In genomic region chr22:27175974-27176373, GRCh38 we compare ENCODE assay signal across 26 cellular contexts.
"Had no signal": no experiment of that assay in that cellular context is flagged by ENCODE, and none has a peak within 500 bp of the region (broad histone marks: within the 10 kb centered on the region; RNA-seq: fewer than 3 reads in every experiment).

No MANE protein-coding gene starts in this region.

- ATAC-seq: naive thymus-derived CD8-positive, alpha-beta T cell; natural killer cell treated with Interleukin-12 subunit alpha and Interleukin-12 subunit beta and Interleukin-15 and Interleukin-18, amount 100 ng/mL, for 72 hours; psoas muscle; right cardiac atrium; right lobe of liver; stimulated activated effector memory CD8-positive, alpha-beta T cell treated with anti-CD3 and anti-CD28 coated beads, Interleukin-12 subunit alpha, Interleukin-12 subunit beta, amount 100 ng/mL, for 72 hours; stimulated activated naive B cell treated with anti-CD40 and anti-IgM and Interleukin-4, amounts not matched to agents 10 μg/mL and 1 μg/mL and 100 μg/mL, for 72 hours had no signal

- H3K36me3 ChIP-seq: neutrophil, pancreas, right lobe of liver, sigmoid colon, stomach, thoracic aorta, thyroid gland, tibial nerve, upper lobe of left lung, uterus had no signal

- H3K9me3 ChIP-seq: neutrophil, pancreas, psoas muscle, right lobe of liver, sigmoid colon, stomach, thoracic aorta, thyroid gland, tibial nerve, upper lobe of left lung, uterus had no signal

- DNase-seq: naive thymus-derived CD8-positive, alpha-beta T cell; nephron progenitor cell; psoas muscle; right cardiac atrium; right lobe of liver; sigmoid colon; small intestine; stimulated activated CD4-positive, alpha-beta T cell treated with anti-CD3 and anti-CD28 coated beads, Interleukin-15, amount 100 ng/mL, for 24 hours; stimulated activated CD4-positive, alpha-beta T cell treated with anti-CD3 and anti-CD28 coated beads, Interleukin-2, amount 100 ng/mL, for 24 hours; stimulated activated CD4-positive, alpha-beta T cell treated with anti-CD3 and anti-CD28 coated beads, Interleukin-2, amount 100 ng/mL, for 48 hours; stimulated activated CD4-positive, alpha-beta T cell treated with anti-CD3 and anti-CD28 coated beads, Interleukin-4, amount 100 ng/mL, for 24 hours; stimulated activated naive B cell treated with anti-CD40 and anti-IgM and Interleukin-4, amounts not matched to agents 10 μg/mL and 1 μg/mL and 100 μg/mL, for 72 hours; stimulated activated naive CD4-positive, alpha-beta T cell treated with Interleukin-2 at 50 U/mL for 16 hours; stomach; thyroid gland; trophoblast cell; upper lobe of left lung; uterus had no signal

- H3K27ac ChIP-seq: neutrophil, pancreas, psoas muscle, right lobe of liver, sigmoid colon, stomach, thoracic aorta, thyroid gland, tibial nerve, upper lobe of left lung, uterus had no signal

- H3K9me3 Mint-ChIP-seq: naive thymus-derived CD8-positive, alpha-beta T cell; natural killer cell treated with Interleukin-12 subunit alpha and Interleukin-12 subunit beta and Interleukin-15 and Interleukin-18, amount 100 ng/mL, for 72 hours; nephron progenitor cell; neural crest cell; stimulated activated effector memory CD8-positive, alpha-beta T cell treated with anti-CD3 and anti-CD28 coated beads, Interleukin-12 subunit alpha, Interleukin-12 subunit beta, amount 100 ng/mL, for 72 hours; stimulated activated naive B cell treated with anti-CD40 and anti-IgM and Interleukin-4, amounts not matched to agents 10 μg/mL and 1 μg/mL and 100 μg/mL, for 72 hours; stimulated activated naive CD8-positive, alpha-beta T cell treated with anti-CD3 and anti-CD28 coated beads, Interleukin-15, Interleukin-2, amounts not matched to agents 100 ng/mL and 50 ng/mL, for 24 hours had no signal

- H3K4me3 Mint-ChIP-seq: naive thymus-derived CD8-positive, alpha-beta T cell; natural killer cell treated with Interleukin-12 subunit alpha and Interleukin-12 subunit beta and Interleukin-15 and Interleukin-18, amount 100 ng/mL, for 72 hours; nephron progenitor cell; neural crest cell; stimulated activated effector memory CD8-positive, alpha-beta T cell treated with anti-CD3 and anti-CD28 coated beads, Interleukin-12 subunit alpha, Interleukin-12 subunit beta, amount 100 ng/mL, for 72 hours; stimulated activated naive B cell treated with anti-CD40 and anti-IgM and Interleukin-4, amounts not matched to agents 10 μg/mL and 1 μg/mL and 100 μg/mL, for 72 hours; stimulated activated naive CD8-positive, alpha-beta T cell treated with anti-CD3 and anti-CD28 coated beads, Interleukin-15, Interleukin-2, amounts not matched to agents 100 ng/mL and 50 ng/mL, for 24 hours had no signal

- H3K27me3 ChIP-seq: pancreas, sigmoid colon, thyroid gland, upper lobe of left lung, uterus had no signal

- H3K27ac Mint-ChIP-seq: naive thymus-derived CD8-positive, alpha-beta T cell; natural killer cell treated with Interleukin-12 subunit alpha and Interleukin-12 subunit beta and Interleukin-15 and Interleukin-18, amount 100 ng/mL, for 72 hours; nephron progenitor cell; stimulated activated effector memory CD8-positive, alpha-beta T cell treated with anti-CD3 and anti-CD28 coated beads, Interleukin-12 subunit alpha, Interleukin-12 subunit beta, amount 100 ng/mL, for 72 hours; stimulated activated naive B cell treated with anti-CD40 and anti-IgM and Interleukin-4, amounts not matched to agents 10 μg/mL and 1 μg/mL and 100 μg/mL, for 72 hours; stimulated activated naive CD8-positive, alpha-beta T cell treated with anti-CD3 and anti-CD28 coated beads, Interleukin-15, Interleukin-2, amounts not matched to agents 100 ng/mL and 50 ng/mL, for 24 hours had no signal

- H3K4me1 Mint-ChIP-seq: naive thymus-derived CD8-positive, alpha-beta T cell; nephron progenitor cell; stimulated activated effector memory CD8-positive, alpha-beta T cell treated with anti-CD3 and anti-CD28 coated beads, Interleukin-12 subunit alpha, Interleukin-12 subunit beta, amount 100 ng/mL, for 72 hours; stimulated activated naive B cell treated with anti-CD40 and anti-IgM and Interleukin-4, amounts not matched to agents 10 μg/mL and 1 μg/mL and 100 μg/mL, for 72 hours had no signal

- H3K4me1 ChIP-seq: psoas muscle, right lobe of liver, stomach, thyroid gland, upper lobe of left lung, uterus had no signal

- H3K36me3 Mint-ChIP-seq: naive thymus-derived CD8-positive, alpha-beta T cell; natural killer cell treated with Interleukin-12 subunit alpha and Interleukin-12 subunit beta and Interleukin-15 and Interleukin-18, amount 100 ng/mL, for 72 hours; stimulated activated effector memory CD8-positive, alpha-beta T cell treated with anti-CD3 and anti-CD28 coated beads, Interleukin-12 subunit alpha, Interleukin-12 subunit beta, amount 100 ng/mL, for 72 hours; stimulated activated naive B cell treated with anti-CD40 and anti-IgM and Interleukin-4, amounts not matched to agents 10 μg/mL and 1 μg/mL and 100 μg/mL, for 72 hours had no signal

- FAIRE-seq: pancreas, small intestine had no signal

- H3K4me3 ChIP-seq: pancreas, psoas muscle, right lobe of liver, sigmoid colon, stomach, thoracic aorta, thyroid gland, tibial nerve, upper lobe of left lung, uterus had no signal
